8 cellular contexts compared by ENCODE assay signal in the genomic region with DNA sequence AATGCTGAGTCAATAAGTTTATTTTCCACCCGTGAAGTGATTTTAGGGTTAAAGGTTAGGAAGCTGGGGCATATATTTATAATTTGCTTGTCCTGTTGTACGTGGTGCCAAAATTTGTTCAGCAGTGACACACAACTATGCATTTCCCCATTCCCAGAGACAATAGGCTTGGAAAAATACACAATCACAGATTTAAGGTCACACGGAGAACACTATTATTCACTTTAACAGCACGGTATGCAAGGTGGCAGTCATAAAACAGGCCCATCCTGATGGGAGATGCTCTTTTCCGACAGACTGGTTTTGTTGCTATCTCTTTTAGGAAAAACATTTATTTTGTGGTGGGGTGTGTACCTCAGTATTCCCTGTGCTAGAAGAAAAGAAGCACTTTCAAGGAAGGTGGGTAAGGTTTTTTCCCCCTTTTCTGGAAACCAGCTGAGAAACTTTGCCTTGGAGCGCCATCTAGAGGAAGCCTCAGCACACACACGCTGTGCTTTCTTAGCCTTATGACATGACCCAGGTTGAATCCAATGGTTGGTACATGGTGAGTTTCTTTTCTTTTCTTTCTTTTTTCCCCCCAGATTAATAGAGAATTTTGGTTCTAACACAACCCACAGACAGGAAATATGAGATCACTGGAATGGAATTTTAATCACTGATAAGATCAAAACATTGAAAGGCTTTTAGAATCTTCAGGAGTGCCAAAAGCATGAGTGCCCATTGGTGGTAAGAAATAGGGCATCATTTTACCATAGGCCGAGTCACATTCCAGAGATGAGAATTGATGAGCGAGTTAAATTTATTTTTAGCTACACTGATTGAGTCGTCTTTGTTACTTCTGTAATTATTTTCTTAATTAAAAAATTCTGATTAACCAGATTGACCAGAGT.
DNase-seq lines count a peak whose midpoint lies in the region; ATAC-seq and TF ChIP-seq lines count a peak whose summit lies in the region.

No MANE protein-coding gene starts in this region.

- no peak for TF ChIP-seq EP300 in suprapubic skin (IDR thresholded peaks at IDR 0.05)

- peak; percentile 67 for DNase-seq in DND-41
- DNase-seq in NCI-H2196 (lab: John Stamatoyannopoulos, UW; ENCODE audit: unreplicated experiment), result peak; percentile 59
- peak; percentile 42 to 52 for DNase-seq in activated CD4-positive, alpha-beta T cell treated with anti-CD3 and anti-CD28 coated beads, Interleukin-2, amount 50 U/mL, for 48 hours
- peak; percentile 47 for DNase-seq in epithelial cell of esophagus (ENCODE audit: low read depth)
- peak; percentile 37 for DNase-seq in mucosa of gallbladder (ENCODE audit: low spot score)
- no peak for DNase-seq in suprapubic skin (ENCODE audit: low spot score in 2 of 2)

- H4K20me1 ChIP-seq in DND-41 (ENCODE audit: insufficient read depth, low read length), result no peaks in the 10 kb centered on the region

- TF ChIP-seq POLR2A in suprapubic skin (IDR thresholded peaks at IDR 0.05), result no peak

- H3K4me1 ChIP-seq in DND-41 (ENCODE audit: insufficient read depth, low read length) (no peaks in the 10 kb centered on the region), suprapubic skin (no peaks in the 10 kb centered on the region)

- H3K27me3 ChIP-seq in DND-41 (ENCODE audit: insufficient read depth, low read length, poor library complexity) (no peaks in the 10 kb centered on the region), suprapubic skin (peaks cover 3% of the 10 kb centered on the region)

- H3K4me2 ChIP-seq in DND-41 (ENCODE audit: insufficient read depth, low read length), result no peak overlapping the region

- no peaks in the 10 kb centered on the region for H3K36me3 ChIP-seq in DND-41 (ENCODE audit: insufficient read depth, low read length)
- H3K36me3 ChIP-seq in suprapubic skin, result no peaks in the 10 kb centered on the region

- no peaks in the 10 kb centered on the region for H3K9me3 ChIP-seq in DND-41 (ENCODE audit: insufficient read depth, low read length, severe bottlenecking)
- H3K9me3 ChIP-seq in suprapubic skin, result no peaks in the 10 kb centered on the region

- peak; percentile 95 for ATAC-seq in DND-41 (ENCODE audit: insufficient read depth, low read depth)
- peak; percentile 62 for ATAC-seq in HG02678 (IDR thresholded peaks at IDR 0.05; ENCODE audit: unreplicated experiment)
- ATAC-seq in GM18870 (IDR thresholded peaks at IDR 0.05; ENCODE audit: unreplicated experiment), result no peak

- no peak overlapping the region for H3K4me3 ChIP-seq in DND-41 (ENCODE audit: low read depth in 1 of 2, low read length in 2 of 2)
- no peak overlapping the region for H3K4me3 ChIP-seq in epithelial cell of esophagus (ENCODE audit: low read length)
- H3K4me3 ChIP-seq in suprapubic skin, result no peak overlapping the region

- WGBS in suprapubic skin, result 38% methylated on average over 10 of the region's 10 CpGs

- no peak overlapping the region for H3K27ac ChIP-seq in DND-41 (ENCODE audit: low read length)
- H3K27ac ChIP-seq in suprapubic skin, result no peak overlapping the region

- no peak overlapping the region for H2AFZ ChIP-seq in DND-41 (ENCODE audit: low read depth, low read length)

- TF ChIP-seq CTCF in DND-41 (IDR thresholded peaks at IDR 0.05; ENCODE audit: borderline replicate concordance, extremely low read depth, low read length, poor library complexity, severe bottlenecking), result peak; percentile 97
- TF ChIP-seq CTCF in epithelial cell of esophagus (IDR thresholded peaks at IDR 0.05; ENCODE audit: insufficient read depth, low read depth, low read length, missing control alignments), result peak; percentile 96
- peak; percentile 60 to 76 for TF ChIP-seq CTCF in suprapubic skin (IDR thresholded peaks at IDR 0.05)

- H3K9ac ChIP-seq in DND-41 (ENCODE audit: low read depth, low read length), result no peak overlapping the region

- no peaks in the 10 kb centered on the region for H3K79me2 ChIP-seq in DND-41 (ENCODE audit: insufficient read depth, low read length)

Comparison
In these comparisons a context has a peak if more than half of its experiments do, and no peak if none do; other contexts are left out.
1. DNase-seq: peak in DND-41 (single experiment), NCI-H2196 (single experiment), activated CD4-positive, alpha-beta T cell treated with anti-CD3 and anti-CD28 coated beads, Interleukin-2, amount 50 U/mL, for 48 hours (2 of 2), epithelial cell of esophagus (single experiment) and mucosa of gallbladder (single experiment); none in suprapubic skin (0 of 2).
2. Peak in every context shown above with its lines, with median percentiles within 50 percentile points of each other: CTCF ChIP-seq.